Comparison of ENCODE assay signal across 8 cellular contexts in genomic region chr2:204027105-204027504, GRCh38.
DNase-seq lines count a peak whose midpoint lies in the region; ATAC-seq, FAIRE-seq and TF ChIP-seq lines count a peak whose summit lies in the region.

No MANE protein-coding gene starts in this region.

- no peaks in the 10 kb centered on the region for H3K4me1 ChIP-seq in astrocyte (ENCODE audit: insufficient read depth, low read length)

- peaks cover 6% of the 10 kb centered on the region for H3K27me3 ChIP-seq in astrocyte (ENCODE audit: insufficient read depth, low read length)

- H3K4me2 ChIP-seq in astrocyte (ENCODE audit: low read length) = no peak overlapping the region

- no peak overlapping the region for H3K4me3 ChIP-seq in astrocyte (ENCODE audit: insufficient read depth, low read depth, low read length)

- H3K27me3 Mint-ChIP-seq in astrocyte (ENCODE audit: low read depth, unreplicated experiment) = no peaks in the 10 kb centered on the region

- no peaks in the 10 kb centered on the region for H3K9me3 ChIP-seq in astrocyte (ENCODE audit: insufficient read depth, low read depth, low read length)

- H3K27ac Mint-ChIP-seq in astrocyte (ENCODE audit: unreplicated experiment) = no peak overlapping the region

- H3K9ac ChIP-seq in astrocyte (ENCODE audit: low read length) = no peak overlapping the region

- ATAC-seq in GM21423 (IDR thresholded peaks at IDR 0.05; ENCODE audit: unreplicated experiment) = peak; percentile 96
- ATAC-seq in HG03575 (IDR thresholded peaks at IDR 0.05; ENCODE audit: extremely low read depth, insufficient number of reproducible peaks, low FRiP score, unreplicated experiment) = peak; percentile 90

- no peak overlapping the region for H2AFZ ChIP-seq in astrocyte (ENCODE audit: low read depth, low read length)

- DNase-seq in GM13977 (ENCODE audit: low spot score) = peak; percentile 26
- DNase-seq in astrocyte (ENCODE audit: low read depth) = peak; percentile 47
- DNase-seq in ureter (ENCODE audit: low spot score) = no peak
- DNase-seq in NCI-H446 (lab: John Stamatoyannopoulos, UW) = no peak
- no peak for DNase-seq in activated gamma-delta T cell treated with Interleukin-2 at 50 U/mL for 16 hours
- DNase-seq in cerebellum (ENCODE audit: low spot score) = no peak

- H3K79me2 ChIP-seq in astrocyte (ENCODE audit: insufficient read depth, low read length) = no peaks in the 10 kb centered on the region

- no peaks in the 10 kb centered on the region for H3K36me3 ChIP-seq in astrocyte (ENCODE audit: insufficient read depth, low read length)

- H3K27ac ChIP-seq in astrocyte (ENCODE audit: low read depth, low read length) = no peak overlapping the region

- in situ Hi-C loops in GM13977 (cut with MboI; ENCODE audit: low pct_unique_long_range_greater_than_20kb, low sequenced_read_pairs, unreplicated experiment) = no loop called here

- H3K36me3 Mint-ChIP-seq in astrocyte (ENCODE audit: low read depth, unreplicated experiment) = no peaks in the 10 kb centered on the region

- no peak for FAIRE-seq in astrocyte (lab: Jason Lieb, UNC)

- no peak overlapping the region for H3K4me3 Mint-ChIP-seq in astrocyte (ENCODE audit: unreplicated experiment)

- H3K9me3 Mint-ChIP-seq in astrocyte (ENCODE audit: unreplicated experiment) = no peaks in the 10 kb centered on the region

- H4K20me1 ChIP-seq in astrocyte (ENCODE audit: insufficient read depth, low read length) = no peaks in the 10 kb centered on the region

- TF ChIP-seq CTCF in GM13977 (IDR thresholded peaks at IDR 0.05; ENCODE audit: extremely low read depth, insufficient read depth, missing control alignments) (no peak), astrocyte (IDR thresholded peaks at IDR 0.05; ENCODE audit: insufficient read depth, low read depth, low read length) (no peak)

- peaks cover 14% of the 10 kb centered on the region for H3K4me1 Mint-ChIP-seq in astrocyte (ENCODE audit: low read depth, unreplicated experiment)

Comparison
In these comparisons a context has a peak if more than half of its experiments do, and no peak if none do; other contexts are left out.
1. DNase-seq: peak in GM13977 (single experiment) and astrocyte (single experiment); none in ureter (single experiment), NCI-H446 (0 of 2), activated gamma-delta T cell treated with Interleukin-2 at 50 U/mL for 16 hours (single experiment) and cerebellum (single experiment).